19 cellular contexts compared by ENCODE assay signal in the genomic region with DNA sequence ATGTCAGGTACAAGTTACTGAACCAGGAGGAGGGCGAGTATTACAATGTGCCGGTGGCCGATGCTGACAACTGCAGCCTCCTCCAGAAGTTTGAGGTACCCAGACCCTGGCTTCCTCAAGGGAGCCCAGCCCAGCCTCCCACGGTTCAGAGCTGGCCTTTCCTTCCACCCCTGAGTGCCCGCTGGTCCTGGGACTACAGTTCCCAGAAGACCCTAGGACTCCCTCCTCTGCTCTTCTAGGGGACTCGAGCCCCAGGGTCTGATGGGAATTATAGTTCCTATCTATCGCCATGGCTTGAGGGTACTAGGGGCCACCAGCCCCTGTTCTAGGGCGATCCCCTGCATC. TPM values are rescaled to one million over a fixed set of nuclear protein-coding genes. Genes with fewer than 3 reads are reported as not detected.
DNase-seq lines count a peak whose midpoint lies in the region; ATAC-seq and TF ChIP-seq lines count a peak whose summit lies in the region.
"Had no signal": no experiment of that assay in that cellular context is flagged by ENCODE, and none has a peak within 500 bp of the region (broad histone marks: within the 10 kb centered on the region; RNA-seq: fewer than 3 reads in every experiment).

No MANE protein-coding gene starts in this region.

- H2BK120ac ChIP-seq in mesendoderm (ENCODE audit: low read depth, low read length), result no peak overlapping the region

- H3K79me2 ChIP-seq in mesendoderm (ENCODE audit: control insufficient read depth, insufficient read depth, low read length), result no peaks in the 10 kb centered on the region

- ATAC-seq in SK-N-SH treated with all-trans-retinoic acid at 6 μM for 48 hours (peak; percentile 76), GM21360 (IDR thresholded peaks at IDR 0.05; ENCODE audit: unreplicated experiment) (no peak)
- ATAC-seq: HCT116, left lung, sciatic nerve had no signal

- H2AK5ac ChIP-seq in mesendoderm (ENCODE audit: low read length), result no peak overlapping the region

- H3K23ac ChIP-seq in mesendoderm (ENCODE audit: low read length), result no peak overlapping the region

- no peak overlapping the region for H4K5ac ChIP-seq in mesendoderm (ENCODE audit: low read length)

- no peaks in the 10 kb centered on the region for H3K36me3 ChIP-seq in mesendoderm (ENCODE audit: control insufficient read depth, insufficient read depth, low read length)
- H3K36me3 ChIP-seq in transverse colon, result no peaks in the 10 kb centered on the region
- H3K36me3 ChIP-seq: left lung had no signal

- TF ChIP-seq CTCF in transverse colon (IDR thresholded peaks at IDR 0.05), result no peak

- no peak for TF ChIP-seq POLR2A in transverse colon (IDR thresholded peaks at IDR 0.05)

- H2BK15ac ChIP-seq in mesendoderm (replicated peaks; ENCODE audit: low read depth), result no peak overlapping the region

- no peak overlapping the region for H4K8ac ChIP-seq in mesendoderm (ENCODE audit: low read depth, low read length)

- no peak overlapping the region for H3K56ac ChIP-seq in mesendoderm (ENCODE audit: low read length)

- no CpG with 5 or more reads among the region's 8 CpGs for WGBS in mesendoderm (ENCODE audit: extremely low coverage, insufficient coverage, low lambda C conversion rate)
- WGBS in transverse colon (ENCODE audit: low coverage in 1 of 2), 2 donors, result 49% methylated on average over 7 of the region's 8 CpGs; no CpG with 5 or more reads in 1 of the 2 donors

- no peak overlapping the region for H2BK5ac ChIP-seq in mesendoderm (ENCODE audit: low read length)

- intact Hi-C loops in transverse colon (cut with DNase I; ENCODE audit: low total_unique reads), result no loop called here

- H3K4ac ChIP-seq in mesendoderm (ENCODE audit: low read depth, low read length), result no peak overlapping the region

- no peak overlapping the region for H3K4me2 ChIP-seq in mesendoderm (ENCODE audit: low read length)

- no peak for TF ChIP-seq EP300 in transverse colon (IDR thresholded peaks at IDR 0.05; ENCODE audit: low read depth)

- H3K9ac ChIP-seq in mesendoderm (ENCODE audit: low read length), result no peak overlapping the region

- H3K27ac ChIP-seq in mesendoderm (ENCODE audit: low read depth, low read length), result no peak overlapping the region
- no peak overlapping the region for H3K27ac ChIP-seq in transverse colon
- H3K27ac ChIP-seq: left lung had no signal

- H3K27me3 ChIP-seq in mesendoderm (ENCODE audit: insufficient read depth, low read length, poor library complexity) (no peaks in the 10 kb centered on the region), transverse colon (peaks cover 67% of the 10 kb centered on the region)

- no peaks in the 10 kb centered on the region for H3K79me1 ChIP-seq in mesendoderm (ENCODE audit: low read length)

- peak; percentile 74 for DNase-seq in NCI-H2227 (lab: John Stamatoyannopoulos, UW; ENCODE audit: unreplicated experiment)
- DNase-seq in NCI-H2227 treated with DMSO at 0.1 percent for 48 hours (lab: John Stamatoyannopoulos, UW), result no peak
- peak; percentile 49 for DNase-seq in M059J (ENCODE audit: low read depth)
- DNase-seq in mesendoderm, result peak; percentile 72
- no peak for DNase-seq in transverse colon
- DNase-seq in central memory CD4-positive, alpha-beta T cell, result no peak
- DNase-seq: activated gamma-delta T cell treated with Interleukin-2 at 50 U/mL for 16 hours, aorta, DMS79 treated with DMSO at 0.1 percent for 48 hours, NCI-H2029 treated with DMSO at 0.1 percent for 48 hours, T-helper 1 cell had no signal

- H3K4me3 ChIP-seq in mesendoderm (ENCODE audit: low read length) (no peak overlapping the region), transverse colon (no peak overlapping the region)
- H3K4me3 ChIP-seq: left lung had no signal

- H3K9me3 ChIP-seq in transverse colon, result no peaks in the 10 kb centered on the region
- H3K9me3 ChIP-seq: left lung had no signal

- in situ Hi-C loops in transverse colon (cut with MboI; ENCODE audit: low pct_ligation_motif_present in 1 of 4, low pct_unique_long_range_greater_than_20kb in 1 of 4, low sequenced_read_pairs in 3 of 4), result loop anchor here in 1 of 4 donors (10.0 kb wide), 1 partner anchor 132 kb away; no protein-coding TSS in a partner anchor

- H3K4me1 ChIP-seq in mesendoderm (ENCODE audit: control insufficient read depth, low read depth, low read length), result peaks cover 4% of the 10 kb centered on the region
- H3K4me1 ChIP-seq in transverse colon, result peaks cover 0 to 9% (median 6%) of the 10 kb centered on the region in 4 donors

- no peak overlapping the region for H3K18ac ChIP-seq in mesendoderm (ENCODE audit: low read length)

TF ChIP-seq in SK-N-SH treated with all-trans-retinoic acid at 6 μM for 48 hours, 23 proteins besides CTCF, POLR2A, EP300 and RAD21:
- no peak for TF ChIP-seq TSHZ2 (CRISPR knock-in tag; IDR thresholded peaks at IDR 0.05)
- no peak for TF ChIP-seq CSRNP3 (CRISPR knock-in tag; IDR thresholded peaks at IDR 0.05)
- no peak for TF ChIP-seq BACH2 (CRISPR knock-in tag; IDR thresholded peaks at IDR 0.05; ENCODE audit: borderline replicate concordance)
- no peak for TF ChIP-seq ZFP3 (CRISPR knock-in tag; IDR thresholded peaks at IDR 0.05)
- TF ChIP-seq ZC3H10 (CRISPR knock-in tag; IDR thresholded peaks at IDR 0.05), result no peak
- TF ChIP-seq GLIS3 (CRISPR knock-in tag; IDR thresholded peaks at IDR 0.05), result no peak
- no peak for TF ChIP-seq ISL1 (CRISPR knock-in tag; IDR thresholded peaks at IDR 0.05)
- TF ChIP-seq TOX (CRISPR knock-in tag; IDR thresholded peaks at IDR 0.05; ENCODE audit: borderline replicate concordance), result no peak
- TF ChIP-seq ZNF8 (CRISPR knock-in tag; IDR thresholded peaks at IDR 0.05), result no peak
- no peak for TF ChIP-seq SNAI2 (CRISPR knock-in tag; IDR thresholded peaks at IDR 0.05)
- no peak for TF ChIP-seq ZFP30 (CRISPR knock-in tag; IDR thresholded peaks at IDR 0.05)
- no peak for TF ChIP-seq ZNF70 (CRISPR knock-in tag; IDR thresholded peaks at IDR 0.05)
- no peak for TF ChIP-seq OSR1 (CRISPR knock-in tag; IDR thresholded peaks at IDR 0.05)
- TF ChIP-seq RARB (CRISPR knock-in tag; IDR thresholded peaks at IDR 0.05), result no peak

RNA-seq across cellular contexts. Expression of gene PRKCG, which starts 11.0 kb away (rescaled TPM):
- total RNA-seq in M059J (2014; rRNA removed; shearing (Covaris generic)), result not detected in 2 replicates
- 1.8 TPM for polyA plus RNA-seq in mesendoderm (2013, experiment 1 of 2)
- polyA plus RNA-seq in mesendoderm (2013, experiment 2 of 2), result 2.0 TPM
- total RNA-seq in transverse colon, result under 1 TPM in 1 of 4 donors, not detected in 3; 0.32 TPM
- total RNA-seq: left lung, omental fat pad, RPMI7951, sciatic nerve had no signal
- polyA plus RNA-seq: aorta, CD14-positive monocyte had no signal

RNA-seq across cellular contexts. Expression of gene CACNG7, which starts 16.1 kb away (rescaled TPM):
- not detected in 2 replicates for total RNA-seq in M059J (2014; rRNA removed; shearing (Covaris generic))
- polyA plus RNA-seq in mesendoderm (2013, experiment 1 of 2), result 5.9 TPM
- polyA plus RNA-seq in mesendoderm (2013, experiment 2 of 2), result 5.7 TPM
- total RNA-seq in transverse colon, result not detected
- total RNA-seq: aorta, left lung, omental fat pad, RPMI7951, sciatic nerve had no signal
- polyA plus RNA-seq: aorta, CD14-positive monocyte had no signal

RNA-seq across cellular contexts. Expression of gene MYADM, which starts 25.3 kb away (rescaled TPM):
- total RNA-seq in M059J (2014; rRNA removed; shearing (Covaris generic)), result 26.6 and 41.1 TPM in 2 replicates
- polyA plus RNA-seq in mesendoderm (2013, experiment 1 of 2), result 133 TPM
- polyA plus RNA-seq in mesendoderm (2013, experiment 2 of 2), result 128 TPM
- total RNA-seq in transverse colon, result 100 to 1,000 TPM in 2 of 4 donors, 10 to 100 TPM in 2; 33.3 to 222 (median 79.1) TPM

Comparison
In these comparisons a context has a peak if more than half of its experiments do, and no peak if none do; other contexts are left out.
1. DNase-seq: peak in NCI-H2227 (single experiment), M059J (single experiment) and mesendoderm (single experiment); none in NCI-H2227 treated with DMSO at 0.1 percent for 48 hours (single experiment), transverse colon (single experiment) and central memory CD4-positive, alpha-beta T cell (single experiment).